ENCODE assay signal across 27 cellular contexts in the genomic region with DNA sequence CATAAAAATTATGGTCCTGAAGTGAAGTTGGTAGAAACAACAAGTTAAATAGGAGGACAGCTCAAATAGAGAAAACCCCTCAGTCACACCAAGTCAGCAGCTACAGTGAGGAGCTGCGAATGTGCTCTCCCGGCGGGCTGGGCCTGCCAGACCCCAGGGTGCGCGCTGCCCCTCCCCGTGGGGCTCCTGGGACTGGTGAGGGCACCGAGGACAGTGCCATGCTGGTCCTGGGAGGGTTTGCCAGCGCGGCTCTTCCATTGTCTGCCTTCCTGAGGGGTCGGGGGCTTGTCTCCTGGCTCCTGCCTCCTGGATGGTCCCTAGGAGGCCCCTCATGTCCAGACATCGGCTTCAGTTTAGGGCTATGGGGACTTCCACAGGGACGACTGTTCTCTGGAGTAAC.
"Had no signal": no experiment of that assay in that cellular context is flagged by ENCODE, and none has a peak within 500 bp of the region (broad histone marks: within the 10 kb centered on the region; RNA-seq: fewer than 3 reads in every experiment).

No MANE protein-coding gene starts in this region.

- H3K4me3 Mint-ChIP-seq: activated naive CD8-positive, alpha-beta T cell treated with anti-CD3 and anti-CD28 coated beads, Interleukin-2, amount 50 U/mL, for 24 hours; activated T-cell treated with anti-CD3 and anti-CD28 coated beads, Interleukin-2, amount 50 U/mL, for 24 hours; stimulated activated naive B cell treated with anti-CD40 and anti-IgM and Interleukin-4, amounts not matched to agents 10 μg/mL and 1 μg/mL and 100 μg/mL, for 72 hours; T-helper 1 cell treated with Interleukin-12 subunit alpha and Interleukin-12 subunit beta and Interleukin-4 antibody, amounts not matched to agents 30 μg/mL and 1 μg/mL, for 36 hours had no signal

- ATAC-seq: activated CD4-positive, CD25-positive, alpha-beta regulatory T cell treated with anti-CD3 and anti-CD28 coated beads, Interleukin-2, amount 50 U/mL, for 24 hours; activated naive CD8-positive, alpha-beta T cell treated with anti-CD3 and anti-CD28 coated beads, Interleukin-2, amount 50 U/mL, for 24 hours; foreskin keratinocyte; left lung; lower lobe of right lung; stimulated activated naive B cell treated with anti-CD40 and anti-IgM and Interleukin-4, amounts not matched to agents 10 μg/mL and 1 μg/mL and 100 μg/mL, for 72 hours had no signal

- H3K36me3 ChIP-seq: esophagus muscularis mucosa, left lung, lower lobe of right lung, right atrium auricular region, thoracic aorta, WERI-Rb-1 had no signal

- H3K27ac ChIP-seq: esophagus muscularis mucosa, foreskin keratinocyte, left lung, lower lobe of right lung, parathyroid adenoma, right atrium auricular region, thoracic aorta, WERI-Rb-1 had no signal

- H3K4me1 Mint-ChIP-seq: stimulated activated naive B cell treated with anti-CD40 and anti-IgM and Interleukin-4, amounts not matched to agents 10 μg/mL and 1 μg/mL and 100 μg/mL, for 72 hours had no signal

- H3K9me3 ChIP-seq: esophagus muscularis mucosa, left lung, lower lobe of right lung, right atrium auricular region, SK-N-SH, thoracic aorta had no signal

- H3K27ac Mint-ChIP-seq: activated naive CD8-positive, alpha-beta T cell treated with anti-CD3 and anti-CD28 coated beads, Interleukin-2, amount 50 U/mL, for 24 hours; stimulated activated naive B cell treated with anti-CD40 and anti-IgM and Interleukin-4, amounts not matched to agents 10 μg/mL and 1 μg/mL and 100 μg/mL, for 72 hours had no signal

- H3K36me3 Mint-ChIP-seq: stimulated activated naive B cell treated with anti-CD40 and anti-IgM and Interleukin-4, amounts not matched to agents 10 μg/mL and 1 μg/mL and 100 μg/mL, for 72 hours had no signal

- H3K4me1 ChIP-seq: foreskin keratinocyte, left lung, lower lobe of right lung, parathyroid adenoma, right atrium auricular region had no signal

- H3K9me3 Mint-ChIP-seq: activated naive CD8-positive, alpha-beta T cell treated with anti-CD3 and anti-CD28 coated beads, Interleukin-2, amount 50 U/mL, for 24 hours; activated T-cell treated with anti-CD3 and anti-CD28 coated beads, Interleukin-2, amount 50 U/mL, for 24 hours; activated T-helper 2 cell treated with anti-CD3 and anti-CD28 coated beads, Interferon-gamma antibody, Interleukin-2, Interleukin-4, amounts not matched to agents 10 μg/mL and 5 μg/mL and 100 μg/mL, durations not matched to agents 14 hours and 24 hours and 36 hours; stimulated activated naive B cell treated with anti-CD40 and anti-IgM and Interleukin-4, amounts not matched to agents 10 μg/mL and 1 μg/mL and 100 μg/mL, for 72 hours; T-helper 1 cell treated with Interleukin-12 subunit alpha and Interleukin-12 subunit beta and Interleukin-4 antibody, amounts not matched to agents 30 μg/mL and 1 μg/mL, for 36 hours had no signal

- H3K27me3 Mint-ChIP-seq: activated T-cell treated with anti-CD3 and anti-CD28 coated beads, Interleukin-2, amount 50 U/mL, for 24 hours had no signal

- DNase-seq: activated CD4-positive, alpha-beta T cell treated with anti-CD3 and anti-CD28 coated beads, Interleukin-2, amount 50 U/mL, for 48 hours; activated CD8-positive, alpha-beta memory T cell treated with anti-CD3 and anti-CD28 coated beads, Interleukin-2, amount 50 U/mL, for 48 hours; activated naive CD8-positive, alpha-beta T cell treated with anti-CD3 and anti-CD28 coated beads, Interleukin-2, amount 50 U/mL, for 24 hours; activated T-cell treated with anti-CD3 and anti-CD28 coated beads, Interleukin-2, amount 50 U/mL, for 24 hours; amygdala; caudate nucleus; foreskin keratinocyte; lower lobe of right lung; mesenchymal stem cell; nucleus accumbens; SK-N-SH; stimulated activated CD4-positive, alpha-beta T cell treated with anti-CD3 and anti-CD28 coated beads, Interleukin-15, amount 100 ng/mL, for 24 hours; stimulated activated CD4-positive, alpha-beta T cell treated with anti-CD3 and anti-CD28 coated beads, Interleukin-2, amount 100 ng/mL, for 24 hours; stimulated activated naive B cell treated with anti-CD40 and anti-IgM and Interleukin-4, amounts not matched to agents 10 μg/mL and 1 μg/mL and 100 μg/mL, for 72 hours; SW 1271; T1000; trophoblast cell; WERI-Rb-1 had no signal

- H3K27me3 ChIP-seq: esophagus muscularis mucosa, foreskin keratinocyte, left lung, right atrium auricular region had no signal

- H3K4me3 ChIP-seq: esophagus muscularis mucosa, left lung, lower lobe of right lung, right atrium auricular region, smooth muscle cell, thoracic aorta had no signal
